Comparison of ENCODE assay signal across 11 cellular contexts in the genomic region with DNA sequence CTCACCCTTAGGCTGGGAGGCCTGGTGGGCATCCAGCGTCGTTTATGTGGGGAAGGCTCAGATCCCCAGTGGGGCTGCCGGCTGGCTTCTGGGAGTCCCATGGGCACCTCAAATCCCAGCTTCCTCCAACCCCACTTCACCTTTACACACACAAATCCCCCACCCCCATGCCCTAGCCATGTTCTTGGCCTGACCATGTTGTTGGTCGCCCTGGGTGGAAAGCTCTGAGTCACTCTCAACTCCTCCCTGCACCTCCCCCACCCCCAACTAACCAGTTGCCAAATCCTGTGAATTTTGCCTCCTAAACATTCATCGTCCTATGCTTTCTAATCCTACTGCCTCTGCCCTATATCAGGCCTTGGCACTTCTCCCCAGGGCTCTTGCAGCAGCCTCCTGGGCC. TPM values are rescaled to one million over a fixed set of nuclear protein-coding genes. Genes with fewer than 3 reads are reported as not detected.
DNase-seq lines count a peak whose midpoint lies in the region; ATAC-seq and TF ChIP-seq lines count a peak whose summit lies in the region.
"Had no signal": no experiment of that assay in that cellular context is flagged by ENCODE, and none has a peak within 500 bp of the region (broad histone marks: within the 10 kb centered on the region; RNA-seq: fewer than 3 reads in every experiment).

No MANE protein-coding gene starts in this region.

- H3K4me2 ChIP-seq in mesenchymal stem cell (ENCODE audit: low read length, poor library complexity, severe bottlenecking) = no peak overlapping the region

- WGBS in mesenchymal stem cell = 60% methylated on average over 5 of the region's 5 CpGs

- peak overlapping the region in 1 of 2 experiments; percentile 65 for H3K4ac ChIP-seq in mesenchymal stem cell (ENCODE audit: low read depth in 1 of 2, low read length in 2 of 2)

- H2AFZ ChIP-seq in mesenchymal stem cell (ENCODE audit: low read depth, low read length) = no peak overlapping the region

- peak overlapping the region; percentile 36 for H2BK120ac ChIP-seq in mesenchymal stem cell (ENCODE audit: low read depth, low read length)

- H3K18ac ChIP-seq in mesenchymal stem cell (ENCODE audit: low read depth in 1 of 2, low read length in 2 of 2) = peak overlapping the region; percentile 80 to 86

- no peak overlapping the region for H3K14ac ChIP-seq in mesenchymal stem cell (ENCODE audit: low read length in 2 of 2)

- no peak overlapping the region for H2BK5ac ChIP-seq in mesenchymal stem cell (ENCODE audit: low read depth, low read length, poor library complexity, severe bottlenecking)

- peak overlapping the region; percentile 50 for H3K4me3 ChIP-seq in coronary artery
- peak overlapping the region in 1 of 2 experiments; percentile 71 for H3K4me3 ChIP-seq in mesenchymal stem cell (ENCODE audit: insufficient read depth in 1 of 2, low read depth in 1 of 2, low read length in 2 of 2)
- H3K4me3 ChIP-seq in uterus = no peak overlapping the region
- H3K4me3 ChIP-seq: lower lobe of right lung had no signal

- no peak overlapping the region for H3K23ac ChIP-seq in mesenchymal stem cell (ENCODE audit: low read length in 2 of 2)

- H2BK15ac ChIP-seq in mesenchymal stem cell (ENCODE audit: low read depth, poor library complexity, severe bottlenecking) = peak overlapping the region; percentile 60

- peak overlapping the region; percentile 58 for H2AK5ac ChIP-seq in mesenchymal stem cell (ENCODE audit: low read length, severe bottlenecking)

- H3K9me3 ChIP-seq in mesenchymal stem cell (ENCODE audit: control insufficient read depth, low read length) (no peaks in the 10 kb centered on the region), uterus (no peaks in the 10 kb centered on the region)
- H3K9me3 ChIP-seq: lower lobe of right lung had no signal

- peak overlapping the region; percentile 84 for H3K9ac ChIP-seq in mesenchymal stem cell (ENCODE audit: low read length)

- H2BK12ac ChIP-seq in mesenchymal stem cell (ENCODE audit: low read length in 2 of 2) = peak overlapping the region in 1 of 2 experiments; percentile 82

- H4K91ac ChIP-seq in mesenchymal stem cell (ENCODE audit: low read length) = peak overlapping the region; percentile 62

- H3K27ac ChIP-seq in coronary artery = peak overlapping the region; percentile 53 to 91
- H3K27ac ChIP-seq in mesenchymal stem cell (ENCODE audit: low read length, poor library complexity, severe bottlenecking) = no peak overlapping the region
- H3K27ac ChIP-seq in uterus = peak overlapping the region; percentile 65 to 78
- H3K27ac ChIP-seq: lower lobe of right lung had no signal

- H3K36me3 ChIP-seq in mesenchymal stem cell (ENCODE audit: control insufficient read depth in 1 of 2, insufficient read depth in 2 of 2, low read depth in 1 of 2, low read length in 2 of 2) (peaks cover 0 to 29% of the 10 kb centered on the region in 2 experiments), uterus (no peaks in the 10 kb centered on the region)
- H3K36me3 ChIP-seq: lower lobe of right lung had no signal

- peak overlapping the region; percentile 33 for H4K8ac ChIP-seq in mesenchymal stem cell (ENCODE audit: low read length)

- no peak for TF ChIP-seq POLR2A in uterus (IDR thresholded peaks at IDR 0.05)

- H3K27me3 ChIP-seq in mesenchymal stem cell (ENCODE audit: control insufficient read depth in 1 of 2, insufficient read depth in 1 of 2, low read length in 2 of 2) (peaks cover 0 to 5% of the 10 kb centered on the region in 2 experiments), uterus (no peaks in the 10 kb centered on the region)

- no peak for TF ChIP-seq CTCF in coronary artery (IDR thresholded peaks at IDR 0.05)
- TF ChIP-seq CTCF in uterus (IDR thresholded peaks at IDR 0.05) = no peak

- DNase-seq in NK-92 treated with Interleukin-12 subunit alpha and Interleukin-12 subunit beta, amount 100 ng/mL, for 24 hours (lab: John Stamatoyannopoulos, UW) = peak; percentile 30
- DNase-seq in NK-92 (lab: John Stamatoyannopoulos, UW; ENCODE audit: unreplicated experiment) (no peak), coronary artery (ENCODE audit: low spot score) (no peak), mesenchymal stem cell (peak; percentile 82), uterus (peak; percentile 71 to 82), NCI-H1048 (lab: John Stamatoyannopoulos, UW) (no peak)
- DNase-seq: 8988T; effector CD8-positive, alpha-beta T cell; lower lobe of right lung had no signal

- H3K4me1 ChIP-seq in mesenchymal stem cell (ENCODE audit: control insufficient read depth, insufficient read depth, low read depth, low read length) (peaks cover 29% of the 10 kb centered on the region), uterus (peaks cover 9 to 10% of the 10 kb centered on the region in 2 donors)

- intact Hi-C loops in uterus (cut with DNase I; ENCODE audit: low total_unique reads) = loop anchor here (10.0 kb wide), 1 partner anchor 52 kb away; no protein-coding TSS in a partner anchor

- ATAC-seq in GM19328 (IDR thresholded peaks at IDR 0.05; ENCODE audit: unreplicated experiment) = no peak
- no peak for ATAC-seq in HG03135 (IDR thresholded peaks at IDR 0.05; ENCODE audit: unreplicated experiment)

- H3K79me1 ChIP-seq in mesenchymal stem cell (replicated peaks; ENCODE audit: low read length, poor library complexity, severe bottlenecking) = no peaks in the 10 kb centered on the region

RNA-seq across cellular contexts. Expression of gene TNS1, which starts 6.5 kb away (rescaled TPM):
- polyA plus RNA-seq in mesenchymal stem cell (2013, experiment 1 of 2) = 6.3 TPM
- polyA plus RNA-seq in mesenchymal stem cell (2013, experiment 2 of 2) = 5.1 TPM
- 1,000 to 10,000 TPM in 1 of 4 donors, 100 to 1,000 TPM in 3; 144 to 1,338 (median 313) TPM for total RNA-seq in uterus

Comparison
In these comparisons a context has a peak if more than half of its experiments do, and no peak if none do; other contexts are left out.
1. DNase-seq: peak in NK-92 treated with Interleukin-12 subunit alpha and Interleukin-12 subunit beta, amount 100 ng/mL, for 24 hours (single experiment), mesenchymal stem cell (single experiment) and uterus (2 of 2); none in NK-92 (single experiment), coronary artery (single experiment) and NCI-H1048 (single experiment).